In the genomic region with DNA sequence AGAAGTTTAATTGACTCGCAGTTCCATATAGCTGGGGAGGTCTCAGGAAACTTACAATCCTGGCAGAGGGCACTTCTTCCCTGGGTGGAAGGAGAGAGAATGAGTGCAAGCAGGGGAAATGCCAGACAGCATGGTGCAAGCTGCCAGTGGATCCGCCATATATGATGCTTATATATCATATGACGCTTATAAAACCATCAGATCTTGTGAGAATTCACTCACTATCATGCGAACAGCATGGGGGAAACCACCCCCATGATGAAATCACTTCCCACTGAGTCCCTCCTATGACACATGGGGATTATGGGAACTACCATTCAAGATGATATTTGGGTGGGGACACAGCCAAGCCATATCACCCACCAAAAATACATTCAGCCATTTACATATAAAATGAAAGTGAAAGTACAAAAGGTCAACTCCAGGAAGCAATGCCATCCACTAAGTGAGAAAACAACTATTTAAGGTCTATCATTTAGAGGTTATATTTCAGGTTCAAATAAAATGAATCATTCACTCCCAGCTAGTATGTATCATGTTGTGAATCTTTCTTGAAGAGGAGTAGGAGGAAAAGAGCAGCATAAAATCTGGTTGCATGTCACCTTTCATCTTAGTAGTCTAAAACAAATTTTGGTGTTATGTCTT, we compare ENCODE assay signal across 32 cellular contexts. TPM values are rescaled to one million over a fixed set of nuclear protein-coding genes. Genes with fewer than 3 reads are reported as not detected.
A peak's percentile ranks its signal among the peaks of the same experiment; 100 is the strongest.
DNase-seq lines count a peak whose midpoint lies in the region; ATAC-seq, FAIRE-seq and TF ChIP-seq lines count a peak whose summit lies in the region.
"Had no signal": no experiment of that assay in that cellular context is flagged by ENCODE, and none has a peak within 500 bp of the region (broad histone marks: within the 10 kb centered on the region; RNA-seq: fewer than 3 reads in every experiment).

No MANE protein-coding gene starts in this region.

- H3K9me3 ChIP-seq in DND-41 (ENCODE audit: insufficient read depth, low read length, severe bottlenecking), result no peaks in the 10 kb centered on the region
- H3K9me3 ChIP-seq: ascending aorta, sigmoid colon, tibial nerve had no signal

- peak; percentile 45 to 49 for ATAC-seq in activated T-cell treated with anti-CD3 and anti-CD28 coated beads, Interleukin-2, amount 50 U/mL, for 72 hours (replicated peaks in 1 of 2)
- ATAC-seq in DND-41 (ENCODE audit: insufficient read depth, low read depth), result peak; percentile 67; the same call in 2 of the 3 replicates
- ATAC-seq: left cardiac atrium had no signal

- peak overlapping the region; percentile 16; the same call in 1 of the 2 replicates for H3K27ac ChIP-seq in DND-41 (ENCODE audit: low read length)
- H3K27ac ChIP-seq: ascending aorta, cardiac muscle cell, coronary artery, epithelial cell of prostate, sigmoid colon, tibial nerve had no signal

- no peaks in the 10 kb centered on the region for H3K79me2 ChIP-seq in DND-41 (ENCODE audit: insufficient read depth, low read length)

- peak overlapping the region in 1 of 2 experiments; percentile 36; a peak in 2 of 4 replicates for H3K4me3 ChIP-seq in DND-41 (ENCODE audit: low read depth in 1 of 2, low read length in 2 of 2)
- H3K4me3 ChIP-seq: ascending aorta, cardiac muscle cell, coronary artery, sigmoid colon, tibial nerve had no signal

- H3K36me3 Mint-ChIP-seq in activated T-cell treated with anti-CD3 and anti-CD28 coated beads, Interleukin-2, amount 50 U/mL, for 72 hours (ENCODE audit: insufficient read depth in 2 of 2), result peaks cover 3 to 11% of the 10 kb centered on the region in 2 donors
- peaks cover 0 to 6% (median 0%) of the 10 kb centered on the region in 3 donors for H3K36me3 Mint-ChIP-seq in immature natural killer cell
- H3K36me3 Mint-ChIP-seq: natural killer cell had no signal

- H2AFZ ChIP-seq in DND-41 (ENCODE audit: low read depth, low read length), result peak overlapping the region; percentile 72

- no peaks in the 10 kb centered on the region for H3K36me3 ChIP-seq in DND-41 (ENCODE audit: insufficient read depth, low read length)
- H3K36me3 ChIP-seq: ascending aorta, cardiac muscle cell, sigmoid colon, tibial nerve had no signal

- peaks cover 13% of the 10 kb centered on the region for H3K4me1 Mint-ChIP-seq in activated T-cell treated with anti-CD3 and anti-CD28 coated beads, Interleukin-2, amount 50 U/mL, for 72 hours (ENCODE audit: low read depth)
- peaks cover 10 to 11% of the 10 kb centered on the region in 2 donors for H3K4me1 Mint-ChIP-seq in immature natural killer cell
- H3K4me1 Mint-ChIP-seq: H9 had no signal

- peaks cover 29% of the 10 kb centered on the region for H3K27me3 Mint-ChIP-seq in activated T-cell treated with anti-CD3 and anti-CD28 coated beads, Interleukin-2, amount 50 U/mL, for 72 hours (ENCODE audit: low read depth)
- H3K27me3 Mint-ChIP-seq in immature natural killer cell (ENCODE audit: low read depth in 3 of 3), result peaks cover 3 to 8% (median 5%) of the 10 kb centered on the region in 3 donors

- no peaks in the 10 kb centered on the region for H3K27me3 ChIP-seq in DND-41 (ENCODE audit: insufficient read depth, low read length, poor library complexity)
- H3K27me3 ChIP-seq: ascending aorta, cardiac muscle cell, tibial nerve had no signal

- DNase-seq in activated T-cell treated with anti-CD3 and anti-CD28 coated beads, Interleukin-2, amount 50 U/mL, for 72 hours, result no peak
- DNase-seq in activated T-cell treated with anti-CD3 and anti-CD28 coated beads for 4 hours (no peak), DND-41 (peak; percentile 4), RCC 7860 (ENCODE audit: low spot score) (peak; percentile 6), immature natural killer cell (no peak), superior temporal gyrus (ENCODE audit: extremely low spot score) (no peak)
- DNase-seq in central memory CD4-positive, alpha-beta T cell, result no peak
- DNase-seq: activated CD4-positive, CD25-positive, alpha-beta regulatory T cell treated with anti-CD3 and anti-CD28 coated beads, Interleukin-2, amount 50 U/mL, for 72 hours; activated naive CD4-positive, alpha-beta T cell; activated T-cell treated with anti-CD3 and anti-CD28 coated beads, Interleukin-2, amount 50 U/mL, for 48 hours; COR-L47; effector memory CD4-positive, alpha-beta T cell; H9; hypothalamus; KG1; left cardiac atrium; MM.1S; natural killer cell; NCI-H1417; NCI-H2029; NCI-H524 treated with DMSO at 0.1 percent for 48 hours; occipital lobe; sigmoid colon; stimulated activated CD4-positive, alpha-beta T cell treated with anti-CD3 and anti-CD28 coated beads, Interleukin-12 subunit alpha, Interleukin-12 subunit beta, amount 100 ng/mL, for 4 hours; stimulated activated CD4-positive, alpha-beta T cell treated with anti-CD3 and anti-CD28 coated beads, Interleukin-2, amount 100 ng/mL, for 48 hours had no signal

- FAIRE-seq in RCC 7860 (lab: Jason Lieb, UNC), result no peak
- FAIRE-seq: G401.6 had no signal

- peak overlapping the region in 1 of 2 donors; percentile 25 for H3K4me3 Mint-ChIP-seq in activated T-cell treated with anti-CD3 and anti-CD28 coated beads, Interleukin-2, amount 50 U/mL, for 72 hours
- H3K4me3 Mint-ChIP-seq in immature natural killer cell, result peak overlapping the region in 3 of 5 donors; percentile 1 to 40 (median 18)
- H3K4me3 Mint-ChIP-seq: H9; natural killer cell; T-helper 1 cell treated with Interleukin-12 subunit alpha and Interleukin-12 subunit beta and Interleukin-4 antibody, amounts not matched to agents 30 μg/mL and 1 μg/mL, for 36 hours had no signal

- peaks cover 3 to 4% of the 10 kb centered on the region in 2 donors for H3K9me3 Mint-ChIP-seq in activated T-cell treated with anti-CD3 and anti-CD28 coated beads, Interleukin-2, amount 50 U/mL, for 72 hours
- H3K9me3 Mint-ChIP-seq in immature natural killer cell, result peaks cover 0 to 3% (median 0%) of the 10 kb centered on the region in 6 donors
- H3K9me3 Mint-ChIP-seq: natural killer cell had no signal

- H4K20me1 ChIP-seq in DND-41 (ENCODE audit: insufficient read depth, low read length), result no peaks in the 10 kb centered on the region

- no peak overlapping the region for H3K9ac ChIP-seq in DND-41 (ENCODE audit: low read depth, low read length)

- H3K4me1 ChIP-seq in DND-41 (ENCODE audit: insufficient read depth, low read length), result peaks cover 9% of the 10 kb centered on the region
- H3K4me1 ChIP-seq: ascending aorta, sigmoid colon, tibial nerve had no signal

- peak overlapping the region; percentile 16; the same call in 1 of the 2 replicates for H3K4me2 ChIP-seq in DND-41 (ENCODE audit: insufficient read depth, low read length)

- H3K27ac Mint-ChIP-seq in activated T-cell treated with anti-CD3 and anti-CD28 coated beads, Interleukin-2, amount 50 U/mL, for 72 hours, result peak overlapping the region; percentile 85
- peak overlapping the region in 1 of 6 donors; percentile 8 for H3K27ac Mint-ChIP-seq in immature natural killer cell
- H3K27ac Mint-ChIP-seq: H9; T-helper 1 cell treated with Interleukin-12 subunit alpha and Interleukin-12 subunit beta and Interleukin-4 antibody, amounts not matched to agents 30 μg/mL and 1 μg/mL, for 36 hours had no signal

- TF ChIP-seq CTCF in DND-41 (IDR thresholded peaks at IDR 0.05; ENCODE audit: borderline replicate concordance, extremely low read depth, low read length, poor library complexity, severe bottlenecking), result no peak

RNA-seq across cellular contexts. Expression of a gene that starts 20.3 kb away (rescaled TPM):
- total RNA-seq in activated T-cell treated with anti-CD3 and anti-CD28 coated beads, Interleukin-2, amount 50 U/mL, for 72 hours, result 10 to 100 TPM; 21.5 to 28.9 TPM
- 10 to 100 TPM; 24.4 to 43.0 (median 26.5) TPM for polyA plus RNA-seq in immature natural killer cell

Comparison
In these comparisons a context has a peak if more than half of its experiments do, and no peak if none do; other contexts are left out.
1. DNase-seq: peak in DND-41 (single experiment) and RCC 7860 (single experiment); none in activated T-cell treated with anti-CD3 and anti-CD28 coated beads, Interleukin-2, amount 50 U/mL, for 72 hours (0 of 2), activated T-cell treated with anti-CD3 and anti-CD28 coated beads for 4 hours (single experiment), immature natural killer cell (0 of 3), superior temporal gyrus (single experiment) and central memory CD4-positive, alpha-beta T cell (single experiment).